19 cellular contexts compared by ENCODE assay signal in the genomic region with DNA sequence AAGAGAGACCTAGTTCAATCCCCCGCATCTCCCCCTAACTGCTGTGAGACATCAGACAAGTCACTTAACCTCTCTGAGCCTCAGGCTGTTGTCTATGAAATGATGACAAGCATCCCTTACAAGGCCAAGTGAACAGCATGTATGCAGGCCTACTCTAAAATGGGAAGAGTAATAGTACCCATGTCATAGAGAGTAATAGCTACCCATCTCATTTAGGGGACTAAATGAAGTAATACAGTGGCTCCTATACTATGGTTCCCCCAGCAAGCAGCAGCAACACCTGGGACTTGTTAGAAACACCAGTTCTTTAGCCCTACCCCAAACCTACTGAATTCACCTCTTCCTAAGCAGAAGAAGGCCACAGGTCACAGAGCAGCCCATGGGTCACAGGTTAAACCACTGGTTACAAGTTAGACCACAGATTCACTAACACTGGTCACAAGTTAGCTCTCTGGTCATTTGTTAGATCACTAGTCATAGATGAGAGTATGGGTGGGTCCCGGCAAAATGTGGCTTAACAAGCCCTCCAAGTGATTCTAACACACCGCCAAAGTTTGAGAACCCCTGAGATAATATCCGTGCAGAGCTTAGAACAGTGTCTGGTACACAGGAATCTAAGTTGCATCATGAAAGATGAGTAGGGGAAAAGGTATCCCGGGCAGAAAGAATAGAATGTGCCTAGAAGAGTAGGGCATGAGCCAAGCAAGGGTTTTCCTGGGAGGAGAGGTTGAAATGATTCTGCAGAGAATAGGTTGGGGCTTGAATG. TPM values are rescaled to one million over a fixed set of nuclear protein-coding genes. Genes with fewer than 3 reads are reported as not detected.
DNase-seq lines count a peak whose midpoint lies in the region; ATAC-seq, FAIRE-seq and TF ChIP-seq lines count a peak whose summit lies in the region.
"Had no signal": no experiment of that assay in that cellular context is flagged by ENCODE, and none has a peak within 500 bp of the region (broad histone marks: within the 10 kb centered on the region; RNA-seq: fewer than 3 reads in every experiment).

No MANE protein-coding gene starts in this region.

- FAIRE-seq in A549 (lab: Jason Lieb, UNC) (no peak), HepG2 (lab: Jason Lieb, UNC) (no peak)

- 53% methylated on average over 5 of the region's 5 CpGs for WGBS in A549 (ENCODE audit: missing lambda C conversion rate)
- WGBS in HepG2 (ENCODE audit: low lambda C conversion rate), result 34% methylated on average over 5 of the region's 5 CpGs

- H3K27me3 ChIP-seq in Panc1 (ENCODE audit: control insufficient read depth, insufficient read depth, low read length) (0 out of 2 replicates have a peak, but pooled peaks cover 2% of the 10 kb centered on the region), HepG2 (ENCODE audit: control insufficient read depth in 1 of 2, insufficient read depth in 2 of 2, low read length in 2 of 2) (peaks cover 7 to 48% of the 10 kb centered on the region in 2 experiments; a peak in 3 of 5 replicates)
- H3K27me3 ChIP-seq: thyroid gland had no signal

- DNase-seq in A549 (ENCODE audit: low read depth in 1 of 2, low spot score in 1 of 2) (no peak), Panc1 (ENCODE audit: low read depth, low spot score) (no peak), kidney glomerular epithelial cell (lab: John Stamatoyannopoulos, UW) (no peak), HepG2 (ENCODE audit: low spot score) (no peak)
- DNase-seq in stimulated activated CD4-positive, alpha-beta T cell treated with anti-CD3 and anti-CD28 coated beads, Interleukin-15, amount 100 ng/mL, for 24 hours, result no peak
- DNase-seq: activated T-cell treated with anti-CD3 and anti-CD28 coated beads, Interleukin-2, amount 50 U/mL, for 4 hours; adrenal gland; T-helper 9 cell had no signal

- TF ChIP-seq EP300 in A549 (IDR thresholded peaks at IDR 0.05), result no peak
- TF ChIP-seq EP300 in HepG2 (IDR thresholded peaks at IDR 0.05; ENCODE audit: low read depth in 2 of 2, low read length in 2 of 2), result no peak
- no peak for TF ChIP-seq EP300 in HepG2 (CRISPR knock-in tag; IDR thresholded peaks at IDR 0.05; ENCODE audit: borderline replicate concordance)

- BruUV-seq in Panc1 (replicated peaks; lab: Mats Ljungman, UMichigan), result no TSS peak
- BruUV-seq in HepG2 (replicated peaks; lab: Mats Ljungman, UMichigan), result no TSS peak

- TF ChIP-seq CTCF in A549 (IDR thresholded peaks at IDR 0.05) (no peak), Panc1 (IDR thresholded peaks at IDR 0.05) (no peak), HepG2 (CRISPR knock-in tag; IDR thresholded peaks at IDR 0.05) (no peak)

- intact Hi-C loops in Panc1 (cut with micrococcal nuclease; ENCODE audit: unreplicated experiment) (no loop called here), HepG2 (cut with micrococcal nuclease; ENCODE audit: unreplicated experiment) (no loop called here)

- H3K27ac ChIP-seq in A549 (peak overlapping the region in 1 of 2 experiments; percentile 5; a peak in 1 of 6 replicates), Panc1 (ENCODE audit: low read length) (no peak overlapping the region), HepG2 (ENCODE audit: extremely low read length, insufficient read depth, low read length) (no peak overlapping the region)
- H3K27ac ChIP-seq: adrenal gland, hepatocyte, thyroid gland had no signal

- H3K9ac ChIP-seq in HepG2 (ENCODE audit: insufficient read depth, low read depth, low read length), result no peak overlapping the region

- H3K9me3 ChIP-seq in A549 (no peaks in the 10 kb centered on the region), Panc1 (ENCODE audit: control insufficient read depth, insufficient read depth, low read depth, low read length) (no peaks in the 10 kb centered on the region), HepG2 (ENCODE audit: low read length) (no peaks in the 10 kb centered on the region)
- H3K9me3 ChIP-seq: adrenal gland, thyroid gland had no signal

- peak overlapping the region; percentile 26; the same call in 2 of the 3 replicates for H3K4me2 ChIP-seq in A549
- no peak overlapping the region for H3K4me2 ChIP-seq in HepG2 (ENCODE audit: low read depth, low read length)
- H3K4me2 ChIP-seq: hepatocyte had no signal

- no peak overlapping the region for H3K4me3 ChIP-seq in A549
- no peak overlapping the region for H3K4me3 ChIP-seq in Panc1 (ENCODE audit: low read depth in 2 of 2, low read length in 2 of 2)
- H3K4me3 ChIP-seq in HepG2 (replicated peaks in 1 of 3; ENCODE audit: insufficient read depth in 1 of 3, low read depth in 2 of 3, low read length in 3 of 3), result no peak overlapping the region
- H3K4me3 ChIP-seq: adrenal gland, hepatocyte, thyroid gland had no signal

- CTCF ChIA-PET in A549 (lab: Yijun Ruan, JAX) (interaction anchor here (1.5 to 2.2 kb wide), 4 partner anchors 13 to 29 kb away, joined by 4 to 11 read pairs (median 8); no protein-coding TSS in a partner anchor), Panc1 (lab: Charles Lee) (interaction anchor here (0.5 to 3.9 kb wide), 5 partner anchors 13 to 309 kb away, joined by 3 to 21 read pairs (median 6); partner anchors contain the start of gene HM13), HepG2 (lab: Yijun Ruan, JAX; ENCODE audit: low intra/inter-chr PET ratio, low total read pairs) (no interaction called here)

- peak; percentile 45 to 57; a peak in 5 of 6 replicates for ATAC-seq in A549
- peak; percentile 24 for ATAC-seq in GM19455 (IDR thresholded peaks at IDR 0.05; ENCODE audit: unreplicated experiment)
- peak; percentile 27 for ATAC-seq in HG03103 (IDR thresholded peaks at IDR 0.05; ENCODE audit: low read depth, unreplicated experiment)
- 0 out of 2 replicates have a peak, but pooled peaks have one; percentile 3 for ATAC-seq in Panc1
- ATAC-seq in HG02970 (IDR thresholded peaks at IDR 0.05; ENCODE audit: low FRiP score, unreplicated experiment), result no peak
- no peak for ATAC-seq in HepG2
- ATAC-seq: activated T-cell treated with anti-CD3 and anti-CD28 coated beads, Interleukin-2, amount 50 U/mL, for 4 hours; left cardiac atrium had no signal

- TF ChIP-seq POLR2A in A549 (IDR thresholded peaks at IDR 0.05; ENCODE audit: low read length) (no peak), HepG2 (IDR thresholded peaks at IDR 0.05; ENCODE audit: insufficient read depth in 1 of 2, low read depth in 2 of 2, low read length in 2 of 2) (no peak)

- POLR2A ChIA-PET in A549 (lab: Yijun Ruan, JAX) (no interaction called here), Panc1 (lab: Charles Lee) (no interaction called here), HepG2 (lab: Yijun Ruan, JAX) (no interaction called here)

- H2AFZ ChIP-seq in HepG2 (ENCODE audit: low read length), result no peak overlapping the region
- H2AFZ ChIP-seq: hepatocyte had no signal

- peaks cover 8% of the 10 kb centered on the region; the same call in 2 of the 3 replicates for H3K4me1 ChIP-seq in A549
- peaks cover 12% of the 10 kb centered on the region; the same call in 1 of the 2 replicates for H3K4me1 ChIP-seq in Panc1 (ENCODE audit: control insufficient read depth, insufficient read depth, low read length)
- no peaks in the 10 kb centered on the region for H3K4me1 ChIP-seq in HepG2 (ENCODE audit: insufficient read depth, low read length)

- no peaks in the 10 kb centered on the region for H3K36me3 ChIP-seq in Panc1 (ENCODE audit: control insufficient read depth, insufficient read depth, low read length)
- no peaks in the 10 kb centered on the region for H3K36me3 ChIP-seq in HepG2 (replicated peaks in 1 of 2; ENCODE audit: control insufficient read depth in 1 of 2, insufficient read depth in 2 of 2, low read length in 2 of 2)
- H3K36me3 ChIP-seq: adrenal gland, thyroid gland had no signal

- in situ Hi-C loops in Panc1 (cut with HindIII; ENCODE audit: low pct_unique_long_range_greater_than_20kb, low sequenced_read_pairs), result no loop called here
- in situ Hi-C loops in HepG2 (cut with HindIII; ENCODE audit: extremely low pct_ligation_motif_present, low pct_unique_long_range_greater_than_20kb), result loop anchor here (10.0 kb wide), 1 partner anchor 61 kb away; no protein-coding TSS in a partner anchor

- no peak for TF ChIP-seq RAD21 in A549 (conservative IDR thresholded peaks at IDR 0.05 in 1 of 2, IDR thresholded peaks at IDR 0.05 in 1 of 2)
- TF ChIP-seq RAD21 in HepG2 (CRISPR knock-in tag; IDR thresholded peaks at IDR 0.05), result no peak

- H4K20me1 ChIP-seq in HepG2 (ENCODE audit: insufficient read depth, low read length), result no peaks in the 10 kb centered on the region

- H3K79me2 ChIP-seq in HepG2 (ENCODE audit: insufficient read depth, low read length), result no peaks in the 10 kb centered on the region
- H3K79me2 ChIP-seq: hepatocyte had no signal

RNA-seq across cellular contexts. Expression of gene DEFB124, which starts 1.4 kb away (rescaled TPM):
- polyA plus RNA-seq in A549 (2011; rRNA removed) (not detected in 2 replicates), A549 (2017; fragmentation: RNase III; extraction: RNeasy Plus Mini Kit Qiagen cat#74134 plus additional on column Dnase treatment) (0.18 TPM in 1 of 3 replicates, not detected in the others), HepG2 (2011; rRNA removed) (not detected in 2 replicates)
- not detected in 2 replicates for polyA plus RNA-seq in A549 (2012; cell fraction: cytosol; rRNA removed)
- polyA plus RNA-seq in A549 (2012; cell fraction: nucleus; rRNA removed), result 0.26 TPM in 1 of 2 replicates, not detected in the other
- not detected in 2 replicates for polyA minus RNA-seq in A549 (2011; rRNA and poly(A)+ RNA removed)
- total RNA-seq in Panc1 (2021; ENCODE audit: unreplicated experiment) (not detected), HepG2 (2016; rRNA removed; fragmentation: Illumina TruSeq; extraction: Trizol) (not detected in 2 replicates)
- polyA plus RNA-seq in Panc1 (2012; ENCODE audit: insufficient read length), result not detected
- not detected in 2 replicates for total RNA-seq in HepG2 (2016; cell fraction: cytosol; rRNA removed; fragmentation: Illumina TruSeq; extraction: Trizol; ENCODE audit: low read depth)
- not detected in 2 replicates for total RNA-seq in HepG2 (2016; cell fraction: insoluble cytoplasmic fraction; rRNA removed; fragmentation: Illumina TruSeq; extraction: Trizol)
- not detected in 2 replicates for total RNA-seq in HepG2 (2016; cell fraction: membrane; rRNA removed; fragmentation: Illumina TruSeq; extraction: Trizol)
- not detected in 2 replicates for total RNA-seq in HepG2 (2016; cell fraction: nucleus; rRNA removed; fragmentation: Illumina TruSeq; extraction: Trizol)
- not detected in 2 replicates for polyA plus RNA-seq in HepG2 (2011; cell fraction: cytosol; rRNA removed)
- not detected in 2 replicates for polyA plus RNA-seq in HepG2 (2011; cell fraction: nucleus; rRNA removed)
- not detected in 2 replicates for polyA plus RNA-seq in HepG2 (2012)
- polyA plus RNA-seq in HepG2 (2016; cell fraction: cytosol; fragmentation: Illumina TruSeq; extraction: Trizol; ENCODE audit: low read depth), result not detected in 2 replicates
- polyA plus RNA-seq in HepG2 (2016; cell fraction: insoluble cytoplasmic fraction; fragmentation: Illumina TruSeq; extraction: Trizol; ENCODE audit: low read depth), result not detected in 2 replicates
- polyA plus RNA-seq in HepG2 (2016; cell fraction: membrane; fragmentation: Illumina TruSeq; extraction: Trizol; ENCODE audit: low read depth), result not detected in 2 replicates
- polyA plus RNA-seq in HepG2 (2016; cell fraction: nucleus; fragmentation: Illumina TruSeq; extraction: Trizol; ENCODE audit: insufficient read depth, low read depth), result not detected in 2 replicates
- not detected in 2 replicates for polyA minus RNA-seq in HepG2 (2011; rRNA and poly(A)+ RNA removed; ENCODE audit: low replicate concordance)
- polyA minus RNA-seq in HepG2 (2011; cell fraction: cytosol; rRNA and poly(A)+ RNA removed), result not detected in 2 replicates
- not detected in 2 replicates for polyA minus RNA-seq in HepG2 (2011; cell fraction: nucleus; rRNA and poly(A)+ RNA removed)
- total RNA-seq: activated T-cell treated with anti-CD3 and anti-CD28 coated beads, Interleukin-2, amount 50 U/mL, for 4 hours; adrenal gland; Caco-2; hepatocyte; HT-29; RPMI7951; thyroid gland had no signal
- polyA plus RNA-seq: hepatocyte had no signal

RNA-seq across cellular contexts. Expression of gene REM1, which starts 1.6 kb away (rescaled TPM):
- not detected in 2 replicates for polyA plus RNA-seq in A549 (2011; rRNA removed)
- polyA plus RNA-seq in A549 (2012; cell fraction: cytosol; rRNA removed), result 0.04 TPM in 1 of 2 replicates, not detected in the other
- polyA plus RNA-seq in A549 (2012; cell fraction: nucleus; rRNA removed), result 0.02 TPM in 1 of 2 replicates, not detected in the other
- not detected in 3 replicates for polyA plus RNA-seq in A549 (2017; fragmentation: RNase III; extraction: RNeasy Plus Mini Kit Qiagen cat#74134 plus additional on column Dnase treatment)
- not detected in 2 replicates for polyA minus RNA-seq in A549 (2011; rRNA and poly(A)+ RNA removed)
- not detected for total RNA-seq in Panc1 (2021; ENCODE audit: unreplicated experiment)
- not detected for polyA plus RNA-seq in Panc1 (2012; ENCODE audit: insufficient read length)
- not detected in 2 replicates for total RNA-seq in HepG2 (2016; rRNA removed; fragmentation: Illumina TruSeq; extraction: Trizol)
- total RNA-seq in HepG2 (2016; cell fraction: cytosol; rRNA removed; fragmentation: Illumina TruSeq; extraction: Trizol; ENCODE audit: low read depth), result not detected in 2 replicates
- not detected in 2 replicates for total RNA-seq in HepG2 (2016; cell fraction: insoluble cytoplasmic fraction; rRNA removed; fragmentation: Illumina TruSeq; extraction: Trizol)
- total RNA-seq in HepG2 (2016; cell fraction: membrane; rRNA removed; fragmentation: Illumina TruSeq; extraction: Trizol), result not detected in 2 replicates
- total RNA-seq in HepG2 (2016; cell fraction: nucleus; rRNA removed; fragmentation: Illumina TruSeq; extraction: Trizol), result not detected in 2 replicates
- polyA plus RNA-seq in HepG2 (2011; rRNA removed), result not detected in 2 replicates
- polyA plus RNA-seq in HepG2 (2011; cell fraction: cytosol; rRNA removed), result not detected in 2 replicates
- polyA plus RNA-seq in HepG2 (2011; cell fraction: nucleus; rRNA removed), result not detected in 2 replicates
- polyA plus RNA-seq in HepG2 (2012), result not detected in 2 replicates
- polyA plus RNA-seq in HepG2 (2016; cell fraction: cytosol; fragmentation: Illumina TruSeq; extraction: Trizol; ENCODE audit: low read depth), result not detected in 2 replicates
- not detected in 2 replicates for polyA plus RNA-seq in HepG2 (2016; cell fraction: insoluble cytoplasmic fraction; fragmentation: Illumina TruSeq; extraction: Trizol; ENCODE audit: low read depth)
- polyA plus RNA-seq in HepG2 (2016; cell fraction: membrane; fragmentation: Illumina TruSeq; extraction: Trizol; ENCODE audit: low read depth), result not detected in 2 replicates
- not detected in 2 replicates for polyA plus RNA-seq in HepG2 (2016; cell fraction: nucleus; fragmentation: Illumina TruSeq; extraction: Trizol; ENCODE audit: insufficient read depth, low read depth)
- not detected in 2 replicates for polyA minus RNA-seq in HepG2 (2011; rRNA and poly(A)+ RNA removed; ENCODE audit: low replicate concordance)
- not detected in 2 replicates for polyA minus RNA-seq in HepG2 (2011; cell fraction: cytosol; rRNA and poly(A)+ RNA removed)
- not detected in 2 replicates for polyA minus RNA-seq in HepG2 (2011; cell fraction: nucleus; rRNA and poly(A)+ RNA removed)
- total RNA-seq: activated T-cell treated with anti-CD3 and anti-CD28 coated beads, Interleukin-2, amount 50 U/mL, for 4 hours; Caco-2; hepatocyte; HT-29 had no signal
- polyA plus RNA-seq: hepatocyte had no signal

RNA-seq across cellular contexts. Expression of gene DEFB123, which starts 33.1 kb away (rescaled TPM):
- polyA plus RNA-seq in A549 (2011; rRNA removed) (not detected in 2 replicates), A549 (2017; fragmentation: RNase III; extraction: RNeasy Plus Mini Kit Qiagen cat#74134 plus additional on column Dnase treatment) (not detected in 3 replicates), HepG2 (2011; rRNA removed) (not detected in 2 replicates)
- polyA plus RNA-seq in A549 (2012; cell fraction: cytosol; rRNA removed), result not detected in 2 replicates
- polyA plus RNA-seq in A549 (2012; cell fraction: nucleus; rRNA removed), result not detected in 2 replicates
- polyA minus RNA-seq in A549 (2011; rRNA and poly(A)+ RNA removed), result not detected in 2 replicates
- total RNA-seq in Panc1 (2021; ENCODE audit: unreplicated experiment) (not detected), HepG2 (2016; rRNA removed; fragmentation: Illumina TruSeq; extraction: Trizol) (not detected in 2 replicates)
- polyA plus RNA-seq in Panc1 (2012; ENCODE audit: insufficient read length), result not detected
- total RNA-seq in HepG2 (2016; cell fraction: cytosol; rRNA removed; fragmentation: Illumina TruSeq; extraction: Trizol; ENCODE audit: low read depth), result not detected in 2 replicates
- total RNA-seq in HepG2 (2016; cell fraction: insoluble cytoplasmic fraction; rRNA removed; fragmentation: Illumina TruSeq; extraction: Trizol), result not detected in 2 replicates
- total RNA-seq in HepG2 (2016; cell fraction: membrane; rRNA removed; fragmentation: Illumina TruSeq; extraction: Trizol), result not detected in 2 replicates
- not detected in 2 replicates for total RNA-seq in HepG2 (2016; cell fraction: nucleus; rRNA removed; fragmentation: Illumina TruSeq; extraction: Trizol)
- not detected in 2 replicates for polyA plus RNA-seq in HepG2 (2011; cell fraction: cytosol; rRNA removed)
- polyA plus RNA-seq in HepG2 (2011; cell fraction: nucleus; rRNA removed), result not detected in 2 replicates
- not detected in 2 replicates for polyA plus RNA-seq in HepG2 (2012)
- polyA plus RNA-seq in HepG2 (2016; cell fraction: cytosol; fragmentation: Illumina TruSeq; extraction: Trizol; ENCODE audit: low read depth), result not detected in 2 replicates
- not detected in 2 replicates for polyA plus RNA-seq in HepG2 (2016; cell fraction: insoluble cytoplasmic fraction; fragmentation: Illumina TruSeq; extraction: Trizol; ENCODE audit: low read depth)
- polyA plus RNA-seq in HepG2 (2016; cell fraction: membrane; fragmentation: Illumina TruSeq; extraction: Trizol; ENCODE audit: low read depth), result not detected in 2 replicates
- not detected in 2 replicates for polyA plus RNA-seq in HepG2 (2016; cell fraction: nucleus; fragmentation: Illumina TruSeq; extraction: Trizol; ENCODE audit: insufficient read depth, low read depth)
- polyA minus RNA-seq in HepG2 (2011; rRNA and poly(A)+ RNA removed; ENCODE audit: low replicate concordance), result not detected in 2 replicates
- polyA minus RNA-seq in HepG2 (2011; cell fraction: cytosol; rRNA and poly(A)+ RNA removed), result not detected in 2 replicates
- polyA minus RNA-seq in HepG2 (2011; cell fraction: nucleus; rRNA and poly(A)+ RNA removed), result not detected in 2 replicates
- total RNA-seq: activated T-cell treated with anti-CD3 and anti-CD28 coated beads, Interleukin-2, amount 50 U/mL, for 4 hours; adrenal gland; Caco-2; hepatocyte; HT-29; left cardiac atrium; posterior vena cava; RPMI7951 had no signal
- polyA plus RNA-seq: adrenal gland, esophagus, hepatocyte had no signal

RNA-seq across cellular contexts. Expression of gene HM13, which starts 40.7 kb away (rescaled TPM):
- polyA plus RNA-seq in A549 (2011; rRNA removed) (164 and 229 TPM in 2 replicates), A549 (2017; fragmentation: RNase III; extraction: RNeasy Plus Mini Kit Qiagen cat#74134 plus additional on column Dnase treatment) (167 to 178 TPM (median 178 TPM) in 3 replicates), HepG2 (2011; rRNA removed) (243 and 287 TPM in 2 replicates)
- 140 and 200 TPM in 2 replicates for polyA plus RNA-seq in A549 (2012; cell fraction: cytosol; rRNA removed)
- 247 and 368 TPM in 2 replicates for polyA plus RNA-seq in A549 (2012; cell fraction: nucleus; rRNA removed)
- 177 and 217 TPM in 2 replicates for polyA minus RNA-seq in A549 (2011; rRNA and poly(A)+ RNA removed)
- total RNA-seq in Panc1 (2021; ENCODE audit: unreplicated experiment) (337 TPM), HepG2 (2016; rRNA removed; fragmentation: Illumina TruSeq; extraction: Trizol) (68.4 and 118 TPM in 2 replicates)
- 424 TPM for polyA plus RNA-seq in Panc1 (2012; ENCODE audit: insufficient read length)
- total RNA-seq in HepG2 (2016; cell fraction: cytosol; rRNA removed; fragmentation: Illumina TruSeq; extraction: Trizol; ENCODE audit: low read depth), result 46.8 and 55.9 TPM in 2 replicates
- 71.4 and 118 TPM in 2 replicates for total RNA-seq in HepG2 (2016; cell fraction: insoluble cytoplasmic fraction; rRNA removed; fragmentation: Illumina TruSeq; extraction: Trizol)
- 73.9 and 80.7 TPM in 2 replicates for total RNA-seq in HepG2 (2016; cell fraction: membrane; rRNA removed; fragmentation: Illumina TruSeq; extraction: Trizol)
- total RNA-seq in HepG2 (2016; cell fraction: nucleus; rRNA removed; fragmentation: Illumina TruSeq; extraction: Trizol), result 165 and 184 TPM in 2 replicates
- polyA plus RNA-seq in HepG2 (2011; cell fraction: cytosol; rRNA removed), result 198 and 200 TPM in 2 replicates
- 203 and 206 TPM in 2 replicates for polyA plus RNA-seq in HepG2 (2011; cell fraction: nucleus; rRNA removed)
- polyA plus RNA-seq in HepG2 (2012), result 156 and 233 TPM in 2 replicates
- 90.6 and 110 TPM in 2 replicates for polyA plus RNA-seq in HepG2 (2016; cell fraction: cytosol; fragmentation: Illumina TruSeq; extraction: Trizol; ENCODE audit: low read depth)
- 129 and 148 TPM in 2 replicates for polyA plus RNA-seq in HepG2 (2016; cell fraction: insoluble cytoplasmic fraction; fragmentation: Illumina TruSeq; extraction: Trizol; ENCODE audit: low read depth)
- polyA plus RNA-seq in HepG2 (2016; cell fraction: membrane; fragmentation: Illumina TruSeq; extraction: Trizol; ENCODE audit: low read depth), result 108 and 120 TPM in 2 replicates
- polyA plus RNA-seq in HepG2 (2016; cell fraction: nucleus; fragmentation: Illumina TruSeq; extraction: Trizol; ENCODE audit: insufficient read depth, low read depth), result 374 and 382 TPM in 2 replicates
- 365 and 413 TPM in 2 replicates for polyA minus RNA-seq in HepG2 (2011; rRNA and poly(A)+ RNA removed; ENCODE audit: low replicate concordance)
- polyA minus RNA-seq in HepG2 (2011; cell fraction: cytosol; rRNA and poly(A)+ RNA removed), result 123 and 142 TPM in 2 replicates
- 195 and 210 TPM in 2 replicates for polyA minus RNA-seq in HepG2 (2011; cell fraction: nucleus; rRNA and poly(A)+ RNA removed)

Comparison
In these comparisons a context has a peak if more than half of its experiments do, and no peak if none do; other contexts are left out.
1. ATAC-seq: peak in A549 (2 of 2), GM19455 (single experiment), HG03103 (single experiment) and Panc1 (single experiment); none in HG02970 (single experiment) and HepG2 (single experiment).